In genomic region chr19:43984687-43985000, GRCh38 we compare ENCODE assay signal across 6 cellular contexts. TPM values are rescaled to one million over a fixed set of nuclear protein-coding genes. Genes with fewer than 3 reads are reported as not detected.
DNase-seq lines count a peak whose midpoint lies in the region; TF ChIP-seq lines count a peak whose summit lies in the region.

No MANE protein-coding gene starts in this region.

- no peak for DNase-seq in activated naive CD4-positive, alpha-beta T cell treated with anti-CD3 and anti-CD28 coated beads for 36 hours
- no peak for DNase-seq in activated naive CD4-positive, alpha-beta T cell (lab: John Stamatoyannopoulos, UW)
- DNase-seq in ecto neural progenitor cell (ENCODE audit: low spot score): peak; percentile 43
- DNase-seq in prostate gland (ENCODE audit: low spot score): peak; percentile 7
- DNase-seq in NCI-H226: no peak
- DNase-seq in GM20000 (ENCODE audit: low spot score): no peak

- no peaks in the 10 kb centered on the region for H3K4me1 ChIP-seq in prostate gland (replicated peaks)

- H3K27me3 Mint-ChIP-seq in activated naive CD4-positive, alpha-beta T cell treated with anti-CD3 and anti-CD28 coated beads for 36 hours (ENCODE audit: low read depth): no peaks in the 10 kb centered on the region

- peak overlapping the region; percentile 55 to 72 for H3K4me3 ChIP-seq in prostate gland

- CTCF ChIA-PET in activated naive CD4-positive, alpha-beta T cell treated with anti-CD3 and anti-CD28 coated beads for 36 hours (lab: Charles Lee): no interaction called here

- H3K27ac ChIP-seq in prostate gland: peak overlapping the region; percentile 73 to 76

- peaks cover 2% of the 10 kb centered on the region for H3K9me3 Mint-ChIP-seq in activated naive CD4-positive, alpha-beta T cell treated with anti-CD3 and anti-CD28 coated beads for 36 hours

- H3K36me3 ChIP-seq in prostate gland: no peaks in the 10 kb centered on the region

- H3K4me3 Mint-ChIP-seq in activated naive CD4-positive, alpha-beta T cell treated with anti-CD3 and anti-CD28 coated beads for 36 hours: peak overlapping the region; percentile 98

- TF ChIP-seq POLR2A in prostate gland (IDR thresholded peaks at IDR 0.05): no peak

- peaks cover 22% of the 10 kb centered on the region for H3K36me3 Mint-ChIP-seq in activated naive CD4-positive, alpha-beta T cell treated with anti-CD3 and anti-CD28 coated beads for 36 hours (ENCODE audit: low read depth)

- H3K27ac Mint-ChIP-seq in activated naive CD4-positive, alpha-beta T cell treated with anti-CD3 and anti-CD28 coated beads for 36 hours: peak overlapping the region; percentile 91

- no peaks in the 10 kb centered on the region for H3K27me3 ChIP-seq in prostate gland (replicated peaks; ENCODE audit: insufficient read depth)

- H3K9me3 ChIP-seq in prostate gland: no peaks in the 10 kb centered on the region

- intact Hi-C loops in activated naive CD4-positive, alpha-beta T cell treated with anti-CD3 and anti-CD28 coated beads for 36 hours (cut with micrococcal nuclease): loop anchor here (1.0 kb wide), 4 partner anchors 18 to 111 kb away; partner anchors contain the start of genes ZNF222, ZNF230 and ZNF45
- intact Hi-C loops in prostate gland (cut with DNase I): no loop called here

- peaks cover 8% of the 10 kb centered on the region for H3K4me1 Mint-ChIP-seq in activated naive CD4-positive, alpha-beta T cell treated with anti-CD3 and anti-CD28 coated beads for 36 hours (ENCODE audit: low read depth)

- no peak for TF ChIP-seq CTCF in prostate gland (IDR thresholded peaks at IDR 0.05)
- no peak for TF ChIP-seq CTCF in GM20000 (IDR thresholded peaks at IDR 0.05; ENCODE audit: extremely low read depth, missing control alignments)

- under 1% methylated on average over 14 of the region's 14 CpGs for WGBS in prostate gland

RNA-seq across cellular contexts. Expression of gene ZNF155, which starts 0.7 kb away (rescaled TPM):
- 1 to 10 TPM; 2.9 to 3.1 TPM for total RNA-seq in activated naive CD4-positive, alpha-beta T cell treated with anti-CD3 and anti-CD28 coated beads for 36 hours
- total RNA-seq in prostate gland: 1 to 10 TPM; 8.0 to 9.9 TPM

RNA-seq across cellular contexts. Expression of gene ZNF230, which starts 18.1 kb away (rescaled TPM):
- total RNA-seq in activated naive CD4-positive, alpha-beta T cell treated with anti-CD3 and anti-CD28 coated beads for 36 hours: 1 to 10 TPM; 2.7 to 3.3 TPM
- 1 to 10 TPM; 2.6 to 3.5 TPM for total RNA-seq in prostate gland

RNA-seq across cellular contexts. Expression of gene ZNF221, which starts 33.6 kb away (rescaled TPM):
- total RNA-seq in activated naive CD4-positive, alpha-beta T cell treated with anti-CD3 and anti-CD28 coated beads for 36 hours: under 1 TPM; 0.45 to 0.89 TPM
- 1 to 10 TPM; 7.6 to 8.0 TPM for total RNA-seq in prostate gland

RNA-seq across cellular contexts. Expression of gene ZNF222, which starts 40.5 kb away (rescaled TPM):
- total RNA-seq in activated naive CD4-positive, alpha-beta T cell treated with anti-CD3 and anti-CD28 coated beads for 36 hours: 1 to 10 TPM in 1 of 2 experiments, under 1 TPM in 1; 0.74 to 1.1 TPM
- total RNA-seq in prostate gland: 1 to 10 TPM; 3.7 to 6.1 TPM

RNA-seq across cellular contexts. Expression of gene ZNF45, which starts 49.6 kb away (rescaled TPM):
- total RNA-seq in activated naive CD4-positive, alpha-beta T cell treated with anti-CD3 and anti-CD28 coated beads for 36 hours: 1 to 10 TPM; 5.4 to 6.3 TPM
- 10 to 100 TPM; 14.5 to 17.0 TPM for total RNA-seq in prostate gland

Comparison
In these comparisons a context has a peak if more than half of its experiments do, and no peak if none do; other contexts are left out.
1. DNase-seq: peak in ecto neural progenitor cell (single experiment) and prostate gland (single experiment); none in activated naive CD4-positive, alpha-beta T cell treated with anti-CD3 and anti-CD28 coated beads for 36 hours (single experiment), activated naive CD4-positive, alpha-beta T cell (0 of 4), NCI-H226 (single experiment) and GM20000 (single experiment).
2. RNA of gene ZNF221, which starts 33.6 kb away (total RNA-seq): 7.6 to 8.0 TPM in prostate gland; 0.45 to 0.89 TPM in activated naive CD4-positive, alpha-beta T cell treated with anti-CD3 and anti-CD28 coated beads for 36 hours; every median in the first group is over 4 times any median in the second.